In the genomic region with DNA sequence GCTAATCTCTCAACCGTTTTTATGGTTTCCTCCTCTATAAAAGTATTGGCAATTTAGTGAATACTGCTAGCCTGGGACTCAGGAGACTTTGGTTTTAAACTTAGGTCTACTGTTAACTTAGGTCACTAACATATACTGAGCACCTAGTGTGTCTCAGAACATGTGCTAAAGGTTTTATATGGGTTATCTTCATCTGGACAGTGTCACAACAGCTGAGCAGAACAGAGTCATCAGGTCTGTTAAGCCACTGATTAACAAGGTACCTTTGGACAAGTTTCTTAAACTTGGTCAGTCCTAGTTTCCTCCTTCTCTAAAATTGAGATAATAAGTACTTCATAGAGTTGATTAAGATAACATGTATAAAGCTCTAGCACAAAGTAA, we compare ENCODE assay signal across 15 cellular contexts. TPM values are rescaled to one million over a fixed set of nuclear protein-coding genes. Genes with fewer than 3 reads are reported as not detected.
DNase-seq lines count a peak whose midpoint lies in the region; ATAC-seq and TF ChIP-seq lines count a peak whose summit lies in the region.
"Had no signal": no experiment of that assay in that cellular context is flagged by ENCODE, and none has a peak within 500 bp of the region (broad histone marks: within the 10 kb centered on the region; RNA-seq: fewer than 3 reads in every experiment).

No MANE protein-coding gene starts in this region.

- no peak overlapping the region for H2AFZ ChIP-seq in hepatocyte

- H3K9me2 ChIP-seq in hepatocyte (replicated peaks; ENCODE audit: insufficient read depth), result no peaks in the 10 kb centered on the region

- WGBS in hepatocyte (ENCODE audit: low lambda C conversion rate, missing lambda C conversion rate), result 55% methylated on average over 1 of the region's 1 CpG

- no peak for DNase-seq in hepatocyte (ENCODE audit: low spot score)
- DNase-seq in ACHN, result no peak
- DNase-seq in stimulated activated CD4-positive, alpha-beta T cell treated with anti-CD3 and anti-CD28 coated beads, Interleukin-1b, Interleukin-23, amount 100 ng/mL, for 48 hours, result no peak
- DNase-seq: activated CD4-positive, CD25-positive, alpha-beta regulatory T cell; Kasumi-1; NCI-H2227 treated with DMSO at 0.1 percent for 48 hours; right lobe of liver; uterus had no signal

- H3K79me2 ChIP-seq in hepatocyte, result peaks cover 18% of the 10 kb centered on the region

- no peaks in the 10 kb centered on the region for H3K27me3 ChIP-seq in hepatocyte
- H3K27me3 ChIP-seq: right lobe of liver, uterus had no signal

- no peaks in the 10 kb centered on the region for H3K9me3 ChIP-seq in hepatocyte (ENCODE audit: low read depth)
- H3K9me3 ChIP-seq: right lobe of liver, uterus had no signal

- in situ Hi-C loops in ACHN (cut with HindIII; ENCODE audit: low pct_ligation_motif_present, low pct_unique_long_range_greater_than_20kb, low sequenced_read_pairs), result no loop called here

- H3K27ac ChIP-seq in hepatocyte, result peak overlapping the region; percentile 3
- H3K27ac ChIP-seq: right lobe of liver, uterus had no signal

- H3K4me3 ChIP-seq in hepatocyte, result no peak overlapping the region
- H3K4me3 ChIP-seq: right lobe of liver, uterus had no signal

- no peak for TF ChIP-seq CTCF in hepatocyte (IDR thresholded peaks at IDR 0.05; ENCODE audit: poor library complexity)

- H3K4me1 ChIP-seq in hepatocyte (ENCODE audit: insufficient read depth), result peaks cover 8% of the 10 kb centered on the region
- H3K4me1 ChIP-seq: uterus had no signal

- ATAC-seq in GM19025 (IDR thresholded peaks at IDR 0.05; ENCODE audit: low read depth, unreplicated experiment) (peak; percentile 24), GM21786 (IDR thresholded peaks at IDR 0.05; ENCODE audit: unreplicated experiment) (peak; percentile 31), HG03354 (IDR thresholded peaks at IDR 0.05; ENCODE audit: poor library complexity, severe bottlenecking, unreplicated experiment) (peak; percentile 52), HG03280 (IDR thresholded peaks at IDR 0.05; ENCODE audit: unreplicated experiment) (no peak)
- ATAC-seq in activated CD4-positive, CD25-positive, alpha-beta regulatory T cell treated with anti-CD3 and anti-CD28 coated beads, Interleukin-2, amount 50 U/mL, for 24 hours, result no peak
- ATAC-seq: esophagus mucosa, right lobe of liver had no signal

- no peak overlapping the region for H3K4me2 ChIP-seq in hepatocyte

- H3K36me3 ChIP-seq in hepatocyte (replicated peaks; ENCODE audit: insufficient read depth, low read depth), result no peaks in the 10 kb centered on the region
- H3K36me3 ChIP-seq: right lobe of liver, uterus had no signal

- no peaks in the 10 kb centered on the region for H4K20me1 ChIP-seq in hepatocyte (ENCODE audit: insufficient read depth, poor library complexity, severe bottlenecking)

RNA-seq across cellular contexts. Expression of gene NET1, which starts 30.6 kb away (rescaled TPM):
- 96.4 and 99.8 TPM in 2 replicates for total RNA-seq in hepatocyte
- 62.5 and 67.7 TPM in 2 replicates for polyA plus RNA-seq in hepatocyte

RNA-seq across cellular contexts. Expression of gene TUBAL3, which starts 38.4 kb away (rescaled TPM):
- total RNA-seq in hepatocyte, result 1.0 and 1.7 TPM in 2 replicates
- 0.58 TPM in 1 of 2 replicates, not detected in the other for polyA plus RNA-seq in hepatocyte
- total RNA-seq: right lobe of liver, uterus had no signal

RNA-seq across cellular contexts. Expression of gene CALML5, which starts 56.4 kb away (rescaled TPM):
- not detected in 2 replicates for total RNA-seq in hepatocyte
- polyA plus RNA-seq in hepatocyte, result not detected in 2 replicates
- total RNA-seq: cardiac septum, right lobe of liver, uterus had no signal

Comparison
In these comparisons a context has a peak if more than half of its experiments do, and no peak if none do; other contexts are left out.
1. ATAC-seq: peak in GM19025 (single experiment), GM21786 (single experiment) and HG03354 (single experiment); none in activated CD4-positive, CD25-positive, alpha-beta regulatory T cell treated with anti-CD3 and anti-CD28 coated beads, Interleukin-2, amount 50 U/mL, for 24 hours (0 of 2) and HG03280 (single experiment).